Comparison of ENCODE assay signal across 8 cellular contexts in the genomic region with DNA sequence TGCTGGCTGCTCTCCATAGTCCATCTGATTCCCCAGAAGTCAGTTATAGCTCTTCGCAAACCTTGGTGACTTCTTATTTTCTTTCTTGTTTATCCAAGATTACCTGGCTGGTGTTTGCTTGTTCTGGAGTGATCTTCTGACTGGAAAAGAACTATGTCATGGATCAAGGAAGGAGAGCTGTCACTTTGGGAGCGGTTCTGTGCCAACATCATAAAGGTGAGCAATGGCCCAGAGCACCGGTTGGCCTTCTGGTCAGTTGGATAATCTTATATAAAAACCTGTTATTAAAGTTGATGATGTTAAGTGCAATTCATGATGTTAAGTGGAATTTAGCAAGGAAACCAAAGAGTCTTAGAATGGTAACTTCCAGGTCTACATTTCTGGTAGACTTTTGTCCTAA. TPM values are rescaled to one million over a fixed set of nuclear protein-coding genes. Genes with fewer than 3 reads are reported as not detected.
DNase-seq lines count a peak whose midpoint lies in the region; ATAC-seq and TF ChIP-seq lines count a peak whose summit lies in the region.

No MANE protein-coding gene starts in this region.

- H2AFZ ChIP-seq in ACC112 (ENCODE audit: low read length, unreplicated experiment) = peak overlapping the region; percentile 68

- H3K36me3 Mint-ChIP-seq in naive B cell = no peaks in the 10 kb centered on the region

- TF ChIP-seq CTCF in coronary artery (IDR thresholded peaks at IDR 0.05) = no peak

- peak overlapping the region; percentile 84 to 99 (median 98) for H3K27ac Mint-ChIP-seq in naive B cell

- peaks cover 21% of the 10 kb centered on the region for H3K4me1 ChIP-seq in ACC112 (ENCODE audit: control insufficient read depth, insufficient read depth, low read length, unreplicated experiment)

- ATAC-seq in naive B cell (ENCODE audit: low read depth in 2 of 2) = no peak
- no peak for ATAC-seq in HG02759 (IDR thresholded peaks at IDR 0.05; ENCODE audit: unreplicated experiment)

- H3K36me3 ChIP-seq in ACC112 (ENCODE audit: insufficient read depth, low read length) = peaks cover 7% of the 10 kb centered on the region; the same call in 1 of the 2 replicates

- H3K9me3 Mint-ChIP-seq in naive B cell = no peaks in the 10 kb centered on the region

- H3K4me3 Mint-ChIP-seq in naive B cell = peak overlapping the region; percentile 92 to 99 (median 97)

- no peaks in the 10 kb centered on the region for H3K27me3 Mint-ChIP-seq in naive B cell

- H3K79me2 ChIP-seq in ACC112 (ENCODE audit: control insufficient read depth, insufficient read depth, low read length, unreplicated experiment) = peaks cover 28% of the 10 kb centered on the region

- H3K27me3 ChIP-seq in ACC112 (ENCODE audit: insufficient read depth, low read length) = no peaks in the 10 kb centered on the region

- peak overlapping the region; percentile 94 for H3K4me3 ChIP-seq in ACC112 (ENCODE audit: low read depth, low read length)
- H3K4me3 ChIP-seq in Jurkat, Clone E6-1 (ENCODE audit: low read length) = peak overlapping the region; percentile 100
- peak overlapping the region; percentile 71 for H3K4me3 ChIP-seq in coronary artery

- DNase-seq in Jurkat, Clone E6-1 (ENCODE audit: low read depth, low spot score) = no peak
- DNase-seq in coronary artery (ENCODE audit: low spot score) (no peak), naive B cell (no peak), NCI-H2227 (lab: John Stamatoyannopoulos, UW; ENCODE audit: unreplicated experiment) (no peak), H4 (ENCODE audit: low spot score) (no peak), SIG-M5 (lab: John Stamatoyannopoulos, UW) (no peak)

- peaks cover 14 to 29% (median 20%) of the 10 kb centered on the region in 3 donors for H3K4me1 Mint-ChIP-seq in naive B cell

- H3K27ac ChIP-seq in ACC112 (ENCODE audit: low read depth, low read length) (peak overlapping the region; percentile 54; the same call in 1 of the 2 replicates), coronary artery (peak overlapping the region; percentile 51 to 54)

RNA-seq across cellular contexts. Expression of a gene that starts 0.7 kb away (rescaled TPM):
- polyA plus RNA-seq in Jurkat, Clone E6-1 (2012; ENCODE audit: insufficient read depth, insufficient read length) = 31.5 TPM
- polyA plus RNA-seq in naive B cell (ENCODE audit: low read depth in 6 of 6) = 10 to 100 TPM; 15.9 to 27.9 (median 21.9) TPM
- 24.6 and 39.4 TPM in 2 replicates for total RNA-seq in H4 (2014; rRNA removed; shearing (Covaris generic))

RNA-seq across cellular contexts. Expression of a gene that starts 22.2 kb away (rescaled TPM):
- polyA plus RNA-seq in Jurkat, Clone E6-1 (2012; ENCODE audit: insufficient read depth, insufficient read length) = not detected
- polyA plus RNA-seq in naive B cell (ENCODE audit: low read depth in 6 of 6) = not detected
- total RNA-seq in H4 (2014; rRNA removed; shearing (Covaris generic)) = not detected in 2 replicates

RNA-seq across cellular contexts. Expression of a gene that starts 39.4 kb away (rescaled TPM):
- polyA plus RNA-seq in Jurkat, Clone E6-1 (2012; ENCODE audit: insufficient read depth, insufficient read length) = 1,237 TPM
- polyA plus RNA-seq in naive B cell (ENCODE audit: low read depth in 6 of 6) = 1,000 to 10,000 TPM in 3 of 6 donors, 100 to 1,000 TPM in 3; 939 to 1,353 (median 1,048) TPM
- total RNA-seq in H4 (2014; rRNA removed; shearing (Covaris generic)) = 955 and 1,224 TPM in 2 replicates
